Comparison of ENCODE assay signal across 10 cellular contexts in the genomic region with DNA sequence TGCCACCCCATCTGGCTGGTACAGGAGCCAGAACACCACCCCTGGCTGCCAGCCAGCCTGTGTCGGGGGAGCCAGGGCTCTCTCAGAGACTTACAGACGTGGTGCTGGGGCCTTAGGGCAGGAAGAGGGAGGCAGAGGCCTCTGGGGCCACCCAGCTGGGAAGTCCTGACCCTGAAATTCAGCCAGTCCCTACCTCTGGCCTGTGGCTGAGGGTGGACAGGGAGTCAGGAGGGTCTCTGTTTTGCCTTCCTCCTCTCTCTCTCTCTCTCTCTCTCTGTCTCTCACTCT. TPM values are rescaled to one million over a fixed set of nuclear protein-coding genes. Genes with fewer than 3 reads are reported as not detected.
DNase-seq lines count a peak whose midpoint lies in the region; ATAC-seq, FAIRE-seq and TF ChIP-seq lines count a peak whose summit lies in the region.
"Had no signal": no experiment of that assay in that cellular context is flagged by ENCODE, and none has a peak within 500 bp of the region (broad histone marks: within the 10 kb centered on the region; RNA-seq: fewer than 3 reads in every experiment).

No MANE protein-coding gene starts in this region.

- no peak for TF ChIP-seq RAD21 in H1 (IDR thresholded peaks at IDR 0.05 in 1 of 2, conservative IDR thresholded peaks at IDR 0.05 in 1 of 2; ENCODE audit: low read depth in 2 of 2, low read length in 2 of 2)

- H3K23ac ChIP-seq in H1 (ENCODE audit: insufficient read length), result no peak overlapping the region

- no peak for TF ChIP-seq EP300 in H1 (IDR thresholded peaks at IDR 0.05; ENCODE audit: borderline replicate concordance in 1 of 2, low read depth in 2 of 2, low read length in 2 of 2)

- POLR2A ChIA-PET in H1 (lab: Charles Lee; ENCODE audit: partially characterized antibody), result interaction anchor here (0.6 to 1.5 kb wide), 2 partner anchors 12 to 38 kb away, joined by 3 read pairs; no protein-coding TSS in a partner anchor
- POLR2A ChIA-PET in activated CD4-positive, alpha-beta memory T cell treated with anti-CD3 and anti-CD28 coated beads for 36 hours (lab: Charles Lee), result no interaction called here

- TF ChIP-seq POLR2A in H1 (IDR thresholded peaks at IDR 0.05; ENCODE audit: control extremely low read depth in 1 of 2, low read depth in 2 of 2, low read length in 2 of 2), result no peak

- DNase-seq in Calu3 (peak; percentile 20), NCI-H2081 treated with DMSO at 0.1 percent for 48 hours (lab: John Stamatoyannopoulos, UW) (peak; percentile 88), H1 (ENCODE audit: low read depth in 1 of 2, low spot score in 2 of 2) (no peak), osteoblast (ENCODE audit: insufficient read length, low spot score, missing footprints) (no peak), brain microvascular endothelial cell (no peak)
- DNase-seq in activated CD4-positive, alpha-beta memory T cell treated with anti-CD3 and anti-CD28 coated beads for 36 hours, result no peak
- DNase-seq: activated B cell treated with CpG ODN at 0.5 μM for 24 hours had no signal

- CTCF ChIA-PET in Calu3 (lab: Charles Lee), result interaction anchor here (1.1 to 2.0 kb wide), 2 partner anchors 9 to 173 kb away, joined by 3 to 4 read pairs; no protein-coding TSS in a partner anchor
- CTCF ChIA-PET in H1 (lab: Charles Lee; ENCODE audit: partially characterized antibody), result interaction anchor here (0.9 to 5.4 kb wide), 12 partner anchors 9 to 190 kb away, joined by 3 to 42 read pairs (median 8); no protein-coding TSS in a partner anchor
- CTCF ChIA-PET in activated CD4-positive, alpha-beta memory T cell treated with anti-CD3 and anti-CD28 coated beads for 36 hours (lab: Charles Lee), result no interaction called here

- no peak overlapping the region for H2BK5ac ChIP-seq in H1 (ENCODE audit: low read depth, low read length)

- H3K4me1 Mint-ChIP-seq in Calu3 (ENCODE audit: low read depth, unreplicated experiment), result peaks cover 22% of the 10 kb centered on the region
- peaks cover 4% of the 10 kb centered on the region for H3K4me1 Mint-ChIP-seq in activated CD4-positive, alpha-beta memory T cell treated with anti-CD3 and anti-CD28 coated beads for 36 hours (ENCODE audit: low read depth)
- H3K4me1 Mint-ChIP-seq: activated B cell treated with CpG ODN at 0.5 μM for 24 hours had no signal

- ATAC-seq in esophagus mucosa, result no peak
- no peak for ATAC-seq in HG03139 (IDR thresholded peaks at IDR 0.05; ENCODE audit: unreplicated experiment)

- H2AFZ ChIP-seq in H1 (ENCODE audit: low read length) (no peak overlapping the region; the same call in 1 of the 2 replicates), osteoblast (ENCODE audit: low read length) (peak overlapping the region; percentile 87)

- H2BK120ac ChIP-seq in H1 (replicated peaks; ENCODE audit: low read depth, low read length), result no peak overlapping the region

- no peak overlapping the region for H3K4me2 ChIP-seq in H1 (ENCODE audit: insufficient read depth in 1 of 2, low read depth in 2 of 2, low read length in 2 of 2)
- no peak overlapping the region for H3K4me2 ChIP-seq in osteoblast (ENCODE audit: insufficient read depth, low read length)

- no peak overlapping the region for H3K27ac ChIP-seq in H1 (ENCODE audit: low read depth, low read length)
- peak overlapping the region; percentile 98 for H3K27ac ChIP-seq in osteoblast (ENCODE audit: low read depth, low read length)
- H3K27ac ChIP-seq in brain microvascular endothelial cell, result no peak overlapping the region

- intact Hi-C loops in Calu3 (cut with micrococcal nuclease; ENCODE audit: unreplicated experiment), result loop anchor here (5.0 kb wide), 1 partner anchor 173 kb away; no protein-coding TSS in a partner anchor
- intact Hi-C loops in activated CD4-positive, alpha-beta memory T cell treated with anti-CD3 and anti-CD28 coated beads for 36 hours (cut with micrococcal nuclease), result no loop called here

- H3K79me2 ChIP-seq in H1 (ENCODE audit: control insufficient read depth in 1 of 2, insufficient read depth in 2 of 2, low read length in 2 of 2) (no peaks in the 10 kb centered on the region), osteoblast (ENCODE audit: insufficient read depth, low read length) (no peaks in the 10 kb centered on the region)

- no TSS peak for BruUV-seq in Calu3 (replicated peaks; lab: Mats Ljungman, UMichigan)

- H4K20me1 ChIP-seq in H1 (replicated peaks in 1 of 2; ENCODE audit: control insufficient read depth in 1 of 2, insufficient read depth in 2 of 2, low read length in 2 of 2) (no peaks in the 10 kb centered on the region), osteoblast (ENCODE audit: insufficient read depth, low read length) (no peaks in the 10 kb centered on the region)

- H3K4me1 ChIP-seq in H1 (replicated peaks in 1 of 4; ENCODE audit: control insufficient read depth in 3 of 4, insufficient read depth in 4 of 4, low read length in 3 of 4), result peaks cover 0 to 7% (median 0%) of the 10 kb centered on the region in 4 experiments; a peak in 3 of 7 replicates
- H3K4me1 ChIP-seq in osteoblast (ENCODE audit: insufficient read depth, low read length), result peaks cover 41% of the 10 kb centered on the region

- H3K79me1 ChIP-seq in H1 (ENCODE audit: low read depth, low read length), result no peaks in the 10 kb centered on the region

- no peak overlapping the region for H3K56ac ChIP-seq in H1 (replicated peaks; ENCODE audit: insufficient read length, low read depth, low read length)

- H3K14ac ChIP-seq in H1 (ENCODE audit: insufficient read length), result no peak overlapping the region

- H3K4me3 ChIP-seq in H1 (ENCODE audit: extremely low read depth in 1 of 4, insufficient read depth in 2 of 4, low read depth in 3 of 4, low read length in 4 of 4) (no peak overlapping the region), osteoblast (ENCODE audit: insufficient read depth, low read length) (no peak overlapping the region), brain microvascular endothelial cell (ENCODE audit: low read depth, low read length) (no peak overlapping the region)
- H3K4me3 ChIP-seq: K562 had no signal

- no peak overlapping the region for H4K5ac ChIP-seq in H1 (ENCODE audit: insufficient read length, low read depth, low read length)

- in situ Hi-C loops in brain microvascular endothelial cell (cut with HindIII; ENCODE audit: low pct_ligation_motif_present, low sequenced_read_pairs), result no loop called here

- no peaks in the 10 kb centered on the region for H3K27me3 Mint-ChIP-seq in Calu3 (ENCODE audit: unreplicated experiment)
- H3K27me3 Mint-ChIP-seq in activated CD4-positive, alpha-beta memory T cell treated with anti-CD3 and anti-CD28 coated beads for 36 hours, result no peaks in the 10 kb centered on the region

- no peak for FAIRE-seq in H1 (lab: Jason Lieb, UNC)
- FAIRE-seq: K562 had no signal

- 51% methylated on average over 2 of the region's 2 CpGs; no CpG with 5 or more reads in 1 of the 2 experiments for WGBS in H1 (ENCODE audit: extremely low coverage in 1 of 2, insufficient coverage in 1 of 2, insufficient read length in 1 of 2, insufficient replicate concordance in 2 of 2, low coverage in 1 of 2, low lambda C conversion rate in 2 of 2, missing lambda C conversion rate in 1 of 2), 2 experiments

- no peaks in the 10 kb centered on the region for H3K36me3 Mint-ChIP-seq in Calu3 (ENCODE audit: insufficient read depth, unreplicated experiment)
- no peaks in the 10 kb centered on the region for H3K36me3 Mint-ChIP-seq in activated CD4-positive, alpha-beta memory T cell treated with anti-CD3 and anti-CD28 coated beads for 36 hours

- H3K27me3 ChIP-seq in H1 (replicated peaks in 1 of 4; ENCODE audit: control insufficient read depth in 3 of 4, extremely low read depth in 1 of 4, insufficient read depth in 3 of 4, low read length in 3 of 4) (0 out of 7 replicates have a peak, but pooled peaks cover 0 to 3% (median 0%) of the 10 kb centered on the region in 4 experiments), osteoblast (ENCODE audit: insufficient read depth, low read length) (no peaks in the 10 kb centered on the region), brain microvascular endothelial cell (replicated peaks) (no peaks in the 10 kb centered on the region)

- H2AK5ac ChIP-seq in H1 (ENCODE audit: low read depth, low read length), result no peak overlapping the region

- no peak overlapping the region for H3K4ac ChIP-seq in H1 (replicated peaks; ENCODE audit: insufficient read length, low read depth, low read length)

- H4K8ac ChIP-seq in H1 (ENCODE audit: extremely low read depth, insufficient read depth, low read length), result no peak overlapping the region

- no peak overlapping the region for H3K27ac Mint-ChIP-seq in Calu3 (ENCODE audit: unreplicated experiment)
- H3K27ac Mint-ChIP-seq in activated CD4-positive, alpha-beta memory T cell treated with anti-CD3 and anti-CD28 coated beads for 36 hours, result no peak overlapping the region
- H3K27ac Mint-ChIP-seq: activated B cell treated with CpG ODN at 0.5 μM for 24 hours had no signal

- H3K9me3 Mint-ChIP-seq in Calu3 (ENCODE audit: low read depth, unreplicated experiment), result no peaks in the 10 kb centered on the region
- no peaks in the 10 kb centered on the region for H3K9me3 Mint-ChIP-seq in activated CD4-positive, alpha-beta memory T cell treated with anti-CD3 and anti-CD28 coated beads for 36 hours
- H3K9me3 Mint-ChIP-seq: activated B cell treated with CpG ODN at 0.5 μM for 24 hours had no signal

- H3K36me3 ChIP-seq in H1 (ENCODE audit: control insufficient read depth in 2 of 4, insufficient read depth in 4 of 4, low read length in 3 of 4) (no peaks in the 10 kb centered on the region), osteoblast (ENCODE audit: insufficient read depth, low read length) (no peaks in the 10 kb centered on the region), brain microvascular endothelial cell (replicated peaks) (no peaks in the 10 kb centered on the region)

- no peak overlapping the region for H3K4me3 Mint-ChIP-seq in Calu3 (ENCODE audit: low read depth, unreplicated experiment)
- H3K4me3 Mint-ChIP-seq in activated CD4-positive, alpha-beta memory T cell treated with anti-CD3 and anti-CD28 coated beads for 36 hours, result no peak overlapping the region
- H3K4me3 Mint-ChIP-seq: activated B cell treated with CpG ODN at 0.5 μM for 24 hours had no signal

- no peak overlapping the region for H2BK15ac ChIP-seq in H1 (ENCODE audit: low read length)

- no peaks in the 10 kb centered on the region for H3K23me2 ChIP-seq in H1 (ENCODE audit: low read depth, low read length)

- no peak overlapping the region for H4K91ac ChIP-seq in H1 (replicated peaks; ENCODE audit: insufficient read length, low read length)

- no peak overlapping the region for H2BK20ac ChIP-seq in H1 (ENCODE audit: low read length)

- no peak for TF ChIP-seq CTCF in Calu3 (IDR thresholded peaks at IDR 0.05; ENCODE audit: unreplicated experiment)
- no peak for TF ChIP-seq CTCF in H1 (IDR thresholded peaks at IDR 0.05; ENCODE audit: control extremely low read depth in 1 of 3, insufficient read depth in 1 of 3, low read depth in 1 of 3, low read length in 3 of 3)
- no peak for TF ChIP-seq CTCF in osteoblast (IDR thresholded peaks at IDR 0.05; ENCODE audit: extremely low read depth, low read depth, low read length)
- no peak for TF ChIP-seq CTCF in brain microvascular endothelial cell (IDR thresholded peaks at IDR 0.05; ENCODE audit: low read depth, low read length, missing control alignments)

- no peaks in the 10 kb centered on the region for H3K9me3 ChIP-seq in H1 (ENCODE audit: insufficient read depth in 2 of 2, low read depth in 1 of 2, low read length in 1 of 2)
- H3K9me3 ChIP-seq in osteoblast (ENCODE audit: low read depth, low read length), result no peaks in the 10 kb centered on the region

- no peak overlapping the region for H3K9ac ChIP-seq in H1 (replicated peaks in 1 of 4; ENCODE audit: extremely low read depth in 1 of 4, low read depth in 3 of 4, low read length in 3 of 4)

- 0 out of 2 replicates have a peak overlapping the region, but pooled peaks have one; percentile 18 for H2BK12ac ChIP-seq in H1 (ENCODE audit: low read depth, low read length)

- no peak overlapping the region for H3K18ac ChIP-seq in H1 (ENCODE audit: extremely low read depth, low read length)

RNA-seq across cellular contexts. Expression of gene CDON, which starts 52.5 kb away (rescaled TPM):
- total RNA-seq in Calu3 (2022) (10.6 and 14.8 TPM in 2 replicates), osteoblast (12.3 and 15.3 TPM in 2 replicates), esophagus mucosa (2.4 TPM)
- 32.5 and 32.9 TPM in 2 replicates for total RNA-seq in H1 (2021; fragmentation: NEBNext Ultra II Directional; extraction: Animal tissue kit (Norgen Biotek cat#: 25700))
- polyA plus RNA-seq in H1 (2011; rRNA removed), result 11.0 and 11.5 TPM in 2 replicates
- polyA plus RNA-seq in H1 (2011; cell fraction: cytosol; rRNA removed), result 9.9 TPM
- 17.0 TPM for polyA plus RNA-seq in H1 (2011; cell fraction: nucleus; rRNA removed)
- polyA plus RNA-seq in H1 (2012, experiment 1 of 2), result 8.7 to 16.6 TPM (median 13.3 TPM) in 4 replicates
- 1.1 TPM for polyA plus RNA-seq in H1 (2012, experiment 2 of 2)
- 13.0 TPM for polyA plus RNA-seq in H1 (2013, experiment 1 of 2)
- polyA plus RNA-seq in H1 (2013, experiment 2 of 2), result 14.4 TPM
- 38.4 and 52.2 TPM in 2 replicates for polyA minus RNA-seq in H1 (2011; rRNA and poly(A)+ RNA removed)
- polyA minus RNA-seq in H1 (2011; cell fraction: cytosol; rRNA and poly(A)+ RNA removed), result 25.5 TPM
- polyA minus RNA-seq in H1 (2011; cell fraction: nucleus; rRNA and poly(A)+ RNA removed), result 43.3 TPM
- total RNA-seq in activated CD4-positive, alpha-beta memory T cell treated with anti-CD3 and anti-CD28 coated beads for 36 hours, result 1 to 10 TPM; 2.5 to 2.7 TPM

Comparison
In these comparisons a context has a peak if more than half of its experiments do, and no peak if none do; other contexts are left out.
1. DNase-seq: peak in Calu3 (single experiment) and NCI-H2081 treated with DMSO at 0.1 percent for 48 hours (single experiment); none in H1 (0 of 2), osteoblast (single experiment), brain microvascular endothelial cell (single experiment) and activated CD4-positive, alpha-beta memory T cell treated with anti-CD3 and anti-CD28 coated beads for 36 hours (single experiment).